ENCODE assay signal across 26 cellular contexts in genomic region chr3:24196526-24196925, GRCh38.
A peak's percentile ranks its signal among the peaks of the same experiment; 100 is the strongest.
DNase-seq lines count a peak whose midpoint lies in the region; ATAC-seq and TF ChIP-seq lines count a peak whose summit lies in the region.
"Had no signal": no experiment of that assay in that cellular context is flagged by ENCODE, and none has a peak within 500 bp of the region (broad histone marks: within the 10 kb centered on the region; RNA-seq: fewer than 3 reads in every experiment).

No MANE protein-coding gene starts in this region.

- no peaks in the 10 kb centered on the region for H3K9me3 Mint-ChIP-seq in HFFc6
- H3K9me3 Mint-ChIP-seq: activated CD4-positive, alpha-beta memory T cell treated with anti-CD3 and anti-CD28 coated beads for 36 hours; dendritic cell treated with granulocyte-macrophage colony-stimulating factor and Interleukin-4, amounts not matched to agents 40 ng/mL and 50 ng/mL, for 4 days; naive B cell had no signal

- ATAC-seq in GM18511 (IDR thresholded peaks at IDR 0.05; ENCODE audit: unreplicated experiment) (no peak), GM19452 (IDR thresholded peaks at IDR 0.05; ENCODE audit: unreplicated experiment) (no peak)

- DNase-seq in AG09309 (ENCODE audit: low read depth) (peak; percentile 48), HFFc6 (peak; percentile 68), astrocyte of the hippocampus (ENCODE audit: low read depth, low spot score) (peak; percentile 55), kidney tubule cell (ENCODE audit: low spot score) (peak; percentile 79), UCSD-AML1 (lab: John Stamatoyannopoulos, UW; ENCODE audit: unreplicated experiment) (no peak)
- no peak for DNase-seq in stimulated activated CD4-positive, alpha-beta T cell treated with anti-CD3 and anti-CD28 coated beads, Interleukin-4, amount 100 ng/mL, for 4 hours
- DNase-seq: activated CD4-positive, alpha-beta memory T cell treated with anti-CD3 and anti-CD28 coated beads for 36 hours; activated naive CD4-positive, alpha-beta T cell treated with Interleukin-2 at 50 U/mL for 16 hours; anterior cingulate cortex; GOT3; head of caudate nucleus; immature natural killer cell; KBM-7; naive B cell; NCI-H1092; NCI-H2081; NCI-H510A treated with DMSO at 0.1 percent for 48 hours; ovary; sigmoid colon; stimulated activated CD4-positive, alpha-beta T cell treated with anti-CD3 and anti-CD28 coated beads, Interleukin-1b, Interleukin-23, amount 100 ng/mL, for 48 hours; stomach; WERI-Rb-1 had no signal

- H3K27ac Mint-ChIP-seq in HFFc6: no peak overlapping the region
- H3K27ac Mint-ChIP-seq: activated CD4-positive, alpha-beta memory T cell treated with anti-CD3 and anti-CD28 coated beads for 36 hours; dendritic cell treated with granulocyte-macrophage colony-stimulating factor and Interleukin-4, amounts not matched to agents 40 ng/mL and 50 ng/mL, for 4 days; immature natural killer cell; naive B cell had no signal

- H3K4me1 Mint-ChIP-seq in HFFc6 (ENCODE audit: low read depth): peaks cover 44% of the 10 kb centered on the region
- H3K4me1 Mint-ChIP-seq: immature natural killer cell, naive B cell had no signal

- no peak overlapping the region for H3K4me3 ChIP-seq in AG09309 (ENCODE audit: control insufficient read depth, low read depth, low read length)
- H3K4me3 ChIP-seq: lung, ovary, sigmoid colon, stomach had no signal

- no peak overlapping the region for H3K4me3 Mint-ChIP-seq in HFFc6
- H3K4me3 Mint-ChIP-seq: activated CD4-positive, alpha-beta memory T cell treated with anti-CD3 and anti-CD28 coated beads for 36 hours; dendritic cell treated with granulocyte-macrophage colony-stimulating factor and Interleukin-4, amounts not matched to agents 40 ng/mL and 50 ng/mL, for 4 days; immature natural killer cell; naive B cell had no signal

- TF ChIP-seq CTCF in AG09309 (IDR thresholded peaks at IDR 0.05; ENCODE audit: control insufficient read depth, insufficient read depth, low read depth, low read length, missing control alignments) (no peak), HFFc6 (IDR thresholded peaks at IDR 0.05) (no peak)

- no peaks in the 10 kb centered on the region; the same call in 1 of the 2 replicates for H3K27me3 Mint-ChIP-seq in HFFc6 (ENCODE audit: insufficient read depth)
- H3K27me3 Mint-ChIP-seq: dendritic cell treated with granulocyte-macrophage colony-stimulating factor and Interleukin-4, amounts not matched to agents 40 ng/mL and 50 ng/mL, for 4 days; naive B cell had no signal

- H3K36me3 Mint-ChIP-seq in HFFc6 (ENCODE audit: low read depth): no peaks in the 10 kb centered on the region
- H3K36me3 Mint-ChIP-seq: activated CD4-positive, alpha-beta memory T cell treated with anti-CD3 and anti-CD28 coated beads for 36 hours; immature natural killer cell; naive B cell had no signal

Comparison
In these comparisons a context has a peak if more than half of its experiments do, and no peak if none do; other contexts are left out.
1. DNase-seq: peak in AG09309 (single experiment), HFFc6 (single experiment), astrocyte of the hippocampus (single experiment) and kidney tubule cell (single experiment); none in stimulated activated CD4-positive, alpha-beta T cell treated with anti-CD3 and anti-CD28 coated beads, Interleukin-4, amount 100 ng/mL, for 4 hours (0 of 2) and UCSD-AML1 (single experiment).